In genomic region chr13:48233097-48233885, GRCh38 we compare ENCODE assay signal across 8 cellular contexts. TPM values are rescaled to one million over a fixed set of nuclear protein-coding genes. Genes with fewer than 3 reads are reported as not detected.
DNase-seq lines count a peak whose midpoint lies in the region; ATAC-seq and TF ChIP-seq lines count a peak whose summit lies in the region.

Gene ITM2B, plus strand, starts transcription at chr13:48233206. Its CDS starts 155 bp downstream, at chr13:48233361.

- no peaks in the 10 kb centered on the region for H3K27me3 ChIP-seq in neural cell (ENCODE audit: insufficient read depth, low read depth, low read length)

- peaks cover 43% of the 10 kb centered on the region for H3K79me2 ChIP-seq in neural cell (replicated peaks; ENCODE audit: insufficient read depth, low read length)

- peak; percentile 37 for TF ChIP-seq EP300 in neural cell (conservative IDR thresholded peaks at IDR 0.05; ENCODE audit: poor library complexity, severe bottlenecking)

- peak within 1 kb of the TSS; percentile 65 for H2AFZ ChIP-seq in neural cell (ENCODE audit: low read depth, low read length)

- H3K9me2 ChIP-seq in neural cell (ENCODE audit: insufficient read depth, low read length), result no peaks in the 10 kb centered on the region

- no peaks in the 10 kb centered on the region for H3K36me3 ChIP-seq in neural cell (ENCODE audit: insufficient read depth, low read length)

- DNase-seq in CMK (ENCODE audit: low read depth) (peak; percentile 25), HT-29 (ENCODE audit: low spot score) (peak; percentile 75), RPMI8226 (peak; percentile 68), fibroblast of villous mesenchyme (ENCODE audit: low read depth) (peak; percentile 72)
- peak; percentile 88 for DNase-seq in activated effector memory CD4-positive, alpha-beta T cell treated with anti-CD3 and anti-CD28 coated beads, Interleukin-2, amount 50 U/mL, for 16 hours

- no peaks in the 10 kb centered on the region for H3F3A ChIP-seq in neural cell (ENCODE audit: insufficient read depth, low read length, poor library complexity, severe bottlenecking)

- peak within 1 kb of the TSS; percentile 97 for H3K4me3 ChIP-seq in fibroblast of villous mesenchyme (ENCODE audit: low read depth, low read length)
- peak within 1 kb of the TSS; percentile 80 for H3K4me3 ChIP-seq in neural cell (ENCODE audit: low read length)

- H3K9me3 ChIP-seq in neural cell (ENCODE audit: low read length), result no peaks in the 10 kb centered on the region

- TF ChIP-seq CTCF in fibroblast of villous mesenchyme (IDR thresholded peaks at IDR 0.05; ENCODE audit: insufficient read depth, low read depth, low read length), result peak; percentile 36
- TF ChIP-seq CTCF in neural cell (IDR thresholded peaks at IDR 0.05; ENCODE audit: poor library complexity, severe bottlenecking), result peak; percentile 69
- no peak for TF ChIP-seq CTCF in subcutaneous adipose tissue (IDR thresholded peaks at IDR 0.05; ENCODE audit: low read depth)

- peak within 1 kb of the TSS; percentile 90 for H3K4me2 ChIP-seq in neural cell (ENCODE audit: low read length)

- peak within 1 kb of the TSS; percentile 93 for H3K9ac ChIP-seq in neural cell (ENCODE audit: low read length)

- H4K20me1 ChIP-seq in neural cell (ENCODE audit: insufficient read depth), result no peaks in the 10 kb centered on the region

- TF ChIP-seq RAD21 in neural cell (conservative IDR thresholded peaks at IDR 0.05), result peak; percentile 48

- peak within 1 kb of the TSS; percentile 65 for H3K27ac ChIP-seq in neural cell (ENCODE audit: low read length)

- peak; percentile 65 for ATAC-seq in GM19438 (IDR thresholded peaks at IDR 0.05; ENCODE audit: low read depth, unreplicated experiment)

TF ChIP-seq in neural cell, 6 proteins besides CTCF, POLR2A, EP300 and RAD21:
- TF ChIP-seq TAF1 (IDR thresholded peaks at IDR 0.05; ENCODE audit: low read depth) (peak; percentile 44), SMC3 (conservative IDR thresholded peaks at IDR 0.05; ENCODE audit: poor library complexity) (peak; percentile 57), EZH2 (IDR thresholded peaks at IDR 0.05; ENCODE audit: borderline replicate concordance, insufficient read depth, low read length, poor library complexity, severe bottlenecking) (no peak), POLR2AphosphoS5 (IDR thresholded peaks at IDR 0.05) (peak; percentile 89), MXI1 (conservative IDR thresholded peaks at IDR 0.05; ENCODE audit: poor library complexity, severe bottlenecking) (peak; percentile 64)
- TF ChIP-seq, protein P1, sequence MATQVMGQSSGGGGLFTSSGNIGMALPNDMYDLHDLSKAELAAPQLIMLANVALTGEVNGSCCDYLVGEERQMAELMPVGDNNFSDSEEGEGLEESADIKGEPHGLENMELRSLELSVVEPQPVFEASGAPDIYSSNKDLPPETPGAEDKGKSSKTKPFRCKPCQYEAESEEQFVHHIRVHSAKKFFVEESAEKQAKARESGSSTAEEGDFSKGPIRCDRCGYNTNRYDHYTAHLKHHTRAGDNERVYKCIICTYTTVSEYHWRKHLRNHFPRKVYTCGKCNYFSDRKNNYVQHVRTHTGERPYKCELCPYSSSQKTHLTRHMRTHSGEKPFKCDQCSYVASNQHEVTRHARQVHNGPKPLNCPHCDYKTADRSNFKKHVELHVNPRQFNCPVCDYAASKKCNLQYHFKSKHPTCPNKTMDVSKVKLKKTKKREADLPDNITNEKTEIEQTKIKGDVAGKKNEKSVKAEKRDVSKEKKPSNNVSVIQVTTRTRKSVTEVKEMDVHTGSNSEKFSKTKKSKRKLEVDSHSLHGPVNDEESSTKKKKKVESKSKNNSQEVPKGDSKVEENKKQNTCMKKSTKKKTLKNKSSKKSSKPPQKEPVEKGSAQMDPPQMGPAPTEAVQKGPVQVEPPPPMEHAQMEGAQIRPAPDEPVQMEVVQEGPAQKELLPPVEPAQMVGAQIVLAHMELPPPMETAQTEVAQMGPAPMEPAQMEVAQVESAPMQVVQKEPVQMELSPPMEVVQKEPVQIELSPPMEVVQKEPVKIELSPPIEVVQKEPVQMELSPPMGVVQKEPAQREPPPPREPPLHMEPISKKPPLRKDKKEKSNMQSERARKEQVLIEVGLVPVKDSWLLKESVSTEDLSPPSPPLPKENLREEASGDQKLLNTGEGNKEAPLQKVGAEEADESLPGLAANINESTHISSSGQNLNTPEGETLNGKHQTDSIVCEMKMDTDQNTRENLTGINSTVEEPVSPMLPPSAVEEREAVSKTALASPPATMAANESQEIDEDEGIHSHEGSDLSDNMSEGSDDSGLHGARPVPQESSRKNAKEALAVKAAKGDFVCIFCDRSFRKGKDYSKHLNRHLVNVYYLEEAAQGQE (IDR thresholded peaks at IDR 0.05; ENCODE audit: borderline replicate concordance), result peak; percentile 71

RNA-seq across cellular contexts. Expression of gene ITM2B, which starts in this region (rescaled TPM):
- 175 and 177 TPM in 2 replicates for total RNA-seq in HT-29 (2014; rRNA removed; shearing (Covaris generic))
- total RNA-seq in fibroblast of villous mesenchyme, result 112 and 122 TPM in 2 replicates
- polyA plus RNA-seq in neural cell, result 201 and 275 TPM in 2 replicates
- polyA minus RNA-seq in neural cell, result 101 and 113 TPM in 2 replicates
- 1,000 to 10,000 TPM in 2 of 4 donors, 100 to 1,000 TPM in 2; 665 to 1,817 (median 866) TPM for total RNA-seq in subcutaneous adipose tissue

Comparison
In these comparisons a context has a peak if more than half of its experiments do, and no peak if none do; other contexts are left out.
1. Peak in every context shown above with its lines: DNase-seq, ATAC-seq, H3K4me3 ChIP-seq and H3K27ac ChIP-seq.
2. DNase-seq: peak in every context shown above with its lines; median percentile 88 in activated effector memory CD4-positive, alpha-beta T cell treated with anti-CD3 and anti-CD28 coated beads, Interleukin-2, amount 50 U/mL, for 16 hours; 75 in HT-29; 72 in fibroblast of villous mesenchyme; 68 in RPMI8226; 25 in CMK.